Comparison of ENCODE assay signal across 16 cellular contexts in genomic region chr7:108351715-108352114, GRCh38.
A peak's percentile ranks its signal among the peaks of the same experiment; 100 is the strongest.
DNase-seq lines count a peak whose midpoint lies in the region; ATAC-seq and TF ChIP-seq lines count a peak whose summit lies in the region.
"Had no signal": no experiment of that assay in that cellular context is flagged by ENCODE, and none has a peak within 500 bp of the region (broad histone marks: within the 10 kb centered on the region; RNA-seq: fewer than 3 reads in every experiment).

No MANE protein-coding gene starts in this region.

- no peaks in the 10 kb centered on the region for H3K36me3 Mint-ChIP-seq in activated CD4-positive, alpha-beta T cell treated with anti-CD3 and anti-CD28 coated beads, Interleukin-2, amount 10 ng/mL, durations not matched to agents 7 days and 5 days (ENCODE audit: low read depth)
- H3K36me3 Mint-ChIP-seq in activated naive CD4-positive, alpha-beta T cell treated with anti-CD3 and anti-CD28 coated beads, Interleukin-2, amount 50 U/mL, for 72 hours, result no peaks in the 10 kb centered on the region
- H3K36me3 Mint-ChIP-seq: memory B cell had no signal

- peak overlapping the region; percentile 39; the same call in 1 of the 2 replicates for H3K4me2 ChIP-seq in PC-3 (ENCODE audit: low read length)

- no peaks in the 10 kb centered on the region for H3K36me3 ChIP-seq in PC-3 (ENCODE audit: low read depth, low read length)
- H3K36me3 ChIP-seq: colonic mucosa, esophagus muscularis mucosa had no signal

- H3F3A ChIP-seq in PC-3 (ENCODE audit: low read length, unreplicated experiment), result no peaks in the 10 kb centered on the region

- H3K79me2 ChIP-seq in PC-3 (ENCODE audit: low read length), result no peaks in the 10 kb centered on the region

- no peak overlapping the region for H3K9ac ChIP-seq in PC-3 (ENCODE audit: low read length)

- BruUV-seq in PC-3 (replicated peaks; lab: Mats Ljungman, UMichigan), result no TSS peak

- H3K4me3 ChIP-seq in PC-3 (ENCODE audit: low read length), result no peak overlapping the region
- H3K4me3 ChIP-seq: colonic mucosa, esophagus muscularis mucosa had no signal

- CTCF ChIA-PET in PC-3 (lab: Charles Lee), result no interaction called here
- CTCF ChIA-PET in activated CD4-positive, alpha-beta T cell treated with anti-CD3 and anti-CD28 coated beads, Interleukin-2, amount 10 ng/mL, durations not matched to agents 7 days and 5 days (lab: Charles Lee), result no interaction called here

- no peak overlapping the region for H2AFZ ChIP-seq in PC-3 (ENCODE audit: low read length)

- H3K9me3 ChIP-seq in PC-3 (ENCODE audit: low read length), result no peaks in the 10 kb centered on the region
- H3K9me3 ChIP-seq: colonic mucosa, esophagus muscularis mucosa had no signal

- no peaks in the 10 kb centered on the region for H3K9me2 ChIP-seq in PC-3 (replicated peaks; ENCODE audit: low read length)

- H3K4me3 Mint-ChIP-seq in activated CD4-positive, alpha-beta T cell treated with anti-CD3 and anti-CD28 coated beads, Interleukin-2, amount 10 ng/mL, durations not matched to agents 7 days and 5 days, result no peak overlapping the region
- H3K4me3 Mint-ChIP-seq: activated B cell treated with CpG ODN at 0.5 μM for 24 hours; memory B cell; neural crest cell; stimulated activated naive CD8-positive, alpha-beta T cell treated with anti-CD3 and anti-CD28 coated beads, Interleukin-15, Interleukin-2, amounts not matched to agents 100 ng/mL and 50 ng/mL, for 24 hours had no signal

- peak; percentile 97 for ATAC-seq in PC-3
- no peak for ATAC-seq in activated naive CD4-positive, alpha-beta T cell treated with anti-CD3 and anti-CD28 coated beads, Interleukin-2, amount 50 U/mL, for 72 hours
- ATAC-seq in HG02610 (IDR thresholded peaks at IDR 0.05; ENCODE audit: unreplicated experiment), result no peak

- H3K9me3 Mint-ChIP-seq in activated CD4-positive, alpha-beta T cell treated with anti-CD3 and anti-CD28 coated beads, Interleukin-2, amount 10 ng/mL, durations not matched to agents 7 days and 5 days, result no peaks in the 10 kb centered on the region
- no peaks in the 10 kb centered on the region for H3K9me3 Mint-ChIP-seq in activated naive CD4-positive, alpha-beta T cell treated with anti-CD3 and anti-CD28 coated beads, Interleukin-2, amount 50 U/mL, for 72 hours
- H3K9me3 Mint-ChIP-seq: activated B cell treated with CpG ODN at 0.5 μM for 24 hours; neural crest cell; stimulated activated naive CD8-positive, alpha-beta T cell treated with anti-CD3 and anti-CD28 coated beads, Interleukin-15, Interleukin-2, amounts not matched to agents 100 ng/mL and 50 ng/mL, for 24 hours had no signal

- POLR2A ChIA-PET in PC-3 (lab: Charles Lee; ENCODE audit: unreplicated experiment), result interaction anchor here (0.6 to 0.7 kb wide), 2 partner anchors 8 to 15 kb away, joined by 4 to 5 read pairs; no protein-coding TSS in a partner anchor
- POLR2A ChIA-PET in activated CD4-positive, alpha-beta T cell treated with anti-CD3 and anti-CD28 coated beads, Interleukin-2, amount 10 ng/mL, durations not matched to agents 7 days and 5 days (lab: Charles Lee), result no interaction called here

- TF ChIP-seq CTCF in PC-3 (conservative IDR thresholded peaks at IDR 0.05; ENCODE audit: low read depth, low read length), result no peak

- H3K27ac Mint-ChIP-seq in activated CD4-positive, alpha-beta T cell treated with anti-CD3 and anti-CD28 coated beads, Interleukin-2, amount 10 ng/mL, durations not matched to agents 7 days and 5 days, result no peak overlapping the region
- no peak overlapping the region for H3K27ac Mint-ChIP-seq in activated naive CD4-positive, alpha-beta T cell treated with anti-CD3 and anti-CD28 coated beads, Interleukin-2, amount 50 U/mL, for 72 hours
- H3K27ac Mint-ChIP-seq: activated B cell treated with CpG ODN at 0.5 μM for 24 hours; memory B cell; stimulated activated naive CD8-positive, alpha-beta T cell treated with anti-CD3 and anti-CD28 coated beads, Interleukin-15, Interleukin-2, amounts not matched to agents 100 ng/mL and 50 ng/mL, for 24 hours had no signal

- no peak overlapping the region for H3K27ac ChIP-seq in PC-3 (ENCODE audit: low read length)
- H3K27ac ChIP-seq: colonic mucosa, esophagus muscularis mucosa had no signal

- no peaks in the 10 kb centered on the region for H4K20me1 ChIP-seq in PC-3 (ENCODE audit: low read length)

- intact Hi-C loops in PC-3 (cut with micrococcal nuclease), result no loop called here

- H3K4me1 ChIP-seq in PC-3 (ENCODE audit: insufficient read depth, low read length), result peaks cover 18% of the 10 kb centered on the region
- H3K4me1 ChIP-seq: colonic mucosa, esophagus muscularis mucosa had no signal

- H3K27me3 Mint-ChIP-seq in activated CD4-positive, alpha-beta T cell treated with anti-CD3 and anti-CD28 coated beads, Interleukin-2, amount 10 ng/mL, durations not matched to agents 7 days and 5 days, result peaks cover 3% of the 10 kb centered on the region
- H3K27me3 Mint-ChIP-seq: stimulated activated naive CD8-positive, alpha-beta T cell treated with anti-CD3 and anti-CD28 coated beads, Interleukin-15, Interleukin-2, amounts not matched to agents 100 ng/mL and 50 ng/mL, for 24 hours had no signal

- no peaks in the 10 kb centered on the region for H3K27me3 ChIP-seq in PC-3 (ENCODE audit: low read length)
- H3K27me3 ChIP-seq: colonic mucosa, esophagus muscularis mucosa had no signal

- no peaks in the 10 kb centered on the region for H3K4me1 Mint-ChIP-seq in activated CD4-positive, alpha-beta T cell treated with anti-CD3 and anti-CD28 coated beads, Interleukin-2, amount 10 ng/mL, durations not matched to agents 7 days and 5 days
- H3K4me1 Mint-ChIP-seq: activated B cell treated with CpG ODN at 0.5 μM for 24 hours, memory B cell had no signal

- DNase-seq in DMS79 treated with DMSO at 0.1 percent for 48 hours (lab: John Stamatoyannopoulos, UW) (peak; percentile 93), NCI-H1930 (lab: John Stamatoyannopoulos, UW) (peak; percentile 94), PC-3 (peak; percentile 72), islet precursor cell (peak; percentile 60)
- DNase-seq in activated CD4-positive, alpha-beta T cell treated with anti-CD3 and anti-CD28 coated beads, Interleukin-2, amount 10 ng/mL, durations not matched to agents 7 days and 5 days, result no peak
- no peak for DNase-seq in effector CD8-positive, alpha-beta T cell (lab: John Stamatoyannopoulos, UW)
- DNase-seq in activated naive CD4-positive, alpha-beta T cell treated with anti-CD3 and anti-CD28 coated beads, Interleukin-2, amount 50 U/mL, for 72 hours (ENCODE audit: low spot score in 2 of 2), result no peak
- DNase-seq: activated B cell treated with CpG ODN at 0.5 μM for 24 hours, colonic mucosa, GOT3, Kasumi-1 had no signal

Comparison
In these comparisons a context has a peak if more than half of its experiments do, and no peak if none do; other contexts are left out.
1. DNase-seq: peak in DMS79 treated with DMSO at 0.1 percent for 48 hours (single experiment), NCI-H1930 (2 of 2), PC-3 (single experiment) and islet precursor cell (single experiment); none in activated CD4-positive, alpha-beta T cell treated with anti-CD3 and anti-CD28 coated beads, Interleukin-2, amount 10 ng/mL, durations not matched to agents 7 days and 5 days (single experiment), effector CD8-positive, alpha-beta T cell (single experiment) and activated naive CD4-positive, alpha-beta T cell treated with anti-CD3 and anti-CD28 coated beads, Interleukin-2, amount 50 U/mL, for 72 hours (0 of 2).